Comparison of ENCODE assay signal across 8 cellular contexts in the genomic region with DNA sequence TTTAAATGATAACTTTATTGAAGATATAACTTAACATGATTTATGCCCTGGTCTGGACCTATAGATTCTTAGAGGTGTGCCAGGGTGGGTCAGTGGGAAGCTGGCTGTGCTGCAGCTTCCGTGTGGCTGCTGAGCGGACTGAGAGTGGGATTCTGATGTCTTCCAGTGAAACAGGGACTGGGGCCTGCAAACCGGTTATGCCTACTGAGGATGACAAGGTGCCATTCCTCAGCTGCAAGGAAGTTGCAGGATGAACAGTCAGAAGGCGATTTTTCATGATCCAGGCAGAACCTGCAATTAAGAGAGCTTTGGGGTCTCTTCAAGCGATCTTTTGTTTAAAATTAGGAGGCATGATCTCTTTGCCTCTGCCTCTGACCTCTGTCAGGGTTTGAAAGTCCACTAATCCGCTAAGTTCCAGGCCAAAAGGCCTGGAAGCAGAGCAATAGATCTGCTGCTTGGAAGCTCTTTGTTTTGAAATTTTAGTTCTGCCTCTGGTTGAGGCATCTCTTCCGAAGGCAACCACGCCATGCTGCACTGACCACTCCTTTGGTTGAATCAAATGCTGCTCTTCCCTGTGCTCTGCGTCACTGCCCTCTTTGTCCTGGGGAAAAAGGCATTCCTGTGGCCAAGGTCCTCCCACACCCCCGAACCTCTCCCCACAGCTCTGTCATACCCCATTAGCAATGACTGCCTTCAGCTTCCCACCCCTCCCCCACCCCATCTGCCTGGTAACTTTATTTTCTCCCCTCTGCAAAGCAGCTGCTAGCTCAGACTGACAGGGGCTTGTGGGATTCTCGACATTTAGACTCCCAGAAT. TPM values are rescaled to one million over a fixed set of nuclear protein-coding genes. Genes with fewer than 3 reads are reported as not detected.
DNase-seq lines count a peak whose midpoint lies in the region; ATAC-seq, FAIRE-seq and TF ChIP-seq lines count a peak whose summit lies in the region.

No MANE protein-coding gene starts in this region.

- peaks cover 15% of the 10 kb centered on the region for H3K23me2 ChIP-seq in H9 (ENCODE audit: insufficient read length, low read depth, low read length, poor library complexity, severe bottlenecking)

- peak overlapping the region; percentile 1 for H3K4me2 ChIP-seq in H9 (ENCODE audit: insufficient read depth, insufficient read length, low read length)

- peak overlapping the region; percentile 15 for H2BK12ac ChIP-seq in H9 (ENCODE audit: insufficient read length, low read depth, low read length)

- H2AK5ac ChIP-seq in H9 (ENCODE audit: insufficient read length, low read length): no peak overlapping the region

- no peak overlapping the region for H4K5ac ChIP-seq in H9 (ENCODE audit: insufficient read length, low read depth, low read length)

- H3K9me3 Mint-ChIP-seq in H9 (no peaks in the 10 kb centered on the region), activated B cell treated with CpG ODN at 0.5 μM for 24 hours (no peaks in the 10 kb centered on the region)

- H4K91ac ChIP-seq in H9 (ENCODE audit: insufficient read length, low read depth, low read length): no peak overlapping the region

- H3K79me2 ChIP-seq in H9 (ENCODE audit: insufficient read depth, low read length): no peaks in the 10 kb centered on the region

- peaks cover 31 to 37% of the 10 kb centered on the region in 2 experiments for H3K4me1 Mint-ChIP-seq in H9
- peaks cover 51% of the 10 kb centered on the region for H3K4me1 Mint-ChIP-seq in activated B cell treated with CpG ODN at 0.5 μM for 24 hours

- no peak overlapping the region for H3T11ph ChIP-seq in H9 (ENCODE audit: low read length)

- no peaks in the 10 kb centered on the region; the same call in 1 of the 2 replicates for H3K27me3 Mint-ChIP-seq in H9 (ENCODE audit: low read depth)
- H3K27me3 Mint-ChIP-seq in activated B cell treated with CpG ODN at 0.5 μM for 24 hours: no peaks in the 10 kb centered on the region

- H3K36me3 Mint-ChIP-seq in H9 (ENCODE audit: insufficient read depth in 1 of 3, low read depth in 3 of 3) (no peaks in the 10 kb centered on the region; a peak in 2 of 7 replicates), activated B cell treated with CpG ODN at 0.5 μM for 24 hours (ENCODE audit: low read depth) (peaks cover 2% of the 10 kb centered on the region)

- no peaks in the 10 kb centered on the region for H3K36me3 ChIP-seq in mucosa of descending colon (ENCODE audit: low read depth)

- H2BK5ac ChIP-seq in H9 (ENCODE audit: insufficient read length, low read length): no peak overlapping the region

- peak overlapping the region; percentile 22 for H3K27ac ChIP-seq in H9 (ENCODE audit: insufficient read length, low read depth, low read length)

- H3K56ac ChIP-seq in H9 (ENCODE audit: insufficient read length, low read depth, low read length): no peak overlapping the region

- H2BK20ac ChIP-seq in H9 (ENCODE audit: low read depth, low read length, poor library complexity, severe bottlenecking): no peak overlapping the region

- H3K14ac ChIP-seq in H9 (ENCODE audit: insufficient read depth, low read length): 0 out of 2 replicates have a peak overlapping the region, but pooled peaks have one; percentile 19

- H2BK15ac ChIP-seq in H9 (ENCODE audit: low read depth, low read length): no peak overlapping the region

- intact Hi-C loops in activated B cell treated with CpG ODN at 0.5 μM for 24 hours (cut with micrococcal nuclease): no loop called here
- intact Hi-C loops in mucosa of descending colon (cut with DNase I, micrococcal nuclease): no loop called here

- H2AFZ ChIP-seq in H9 (ENCODE audit: low read length): no peak overlapping the region

- no peak overlapping the region for H3K4ac ChIP-seq in H9 (ENCODE audit: low read depth, low read length)

- H4K20me1 ChIP-seq in H9 (ENCODE audit: control insufficient read depth, insufficient read depth, insufficient read length): no peaks in the 10 kb centered on the region

- no peaks in the 10 kb centered on the region for H3K9me3 ChIP-seq in H9 (ENCODE audit: control insufficient read depth, low read depth, low read length)
- H3K9me3 ChIP-seq in mucosa of descending colon: no peaks in the 10 kb centered on the region

- no peak overlapping the region for H2BK120ac ChIP-seq in H9 (ENCODE audit: low read depth, low read length, poor library complexity, severe bottlenecking)

- H3K18ac ChIP-seq in H9 (ENCODE audit: insufficient read length, low read depth, low read length): no peak overlapping the region

- POLR2A ChIA-PET in activated B cell treated with CpG ODN at 0.5 μM for 24 hours (lab: Charles Lee): interaction anchor here (0.8 to 2.3 kb wide), 3 partner anchors 20 to 26 kb away, joined by 3 to 13 read pairs (median 4); a partner anchor contains a TSS

- DNase-seq in Ammon's horn (ENCODE audit: low spot score) (peak; percentile 41), H9 (peak; percentile 50), activated B cell treated with CpG ODN at 0.5 μM for 24 hours (no peak), kidney glomerular epithelial cell (lab: John Stamatoyannopoulos, UW) (peak; percentile 98), H54 (ENCODE audit: insufficient read length, low spot score) (no peak), mucosa of descending colon (no peak)

- H3K27me3 ChIP-seq in H9 (ENCODE audit: insufficient read depth, low read length): no peaks in the 10 kb centered on the region; the same call in 1 of the 2 replicates

- no peak overlapping the region for H4K8ac ChIP-seq in H9 (replicated peaks; ENCODE audit: insufficient read length, low read depth, low read length)

- no peak overlapping the region for H3K4me3 ChIP-seq in mucosa of descending colon

- no peak for TF ChIP-seq POLR2A in H54 (IDR thresholded peaks at IDR 0.05; ENCODE audit: low read depth, low read length)

- CTCF ChIA-PET in activated B cell treated with CpG ODN at 0.5 μM for 24 hours (lab: Charles Lee): interaction anchor here (1.4 kb wide), 1 partner anchor 27 kb away, joined by 3 read pairs; no protein-coding TSS in a partner anchor

- no peak overlapping the region for H3K23ac ChIP-seq in H9 (ENCODE audit: insufficient read length, low read depth, low read length)

- no peaks in the 10 kb centered on the region for H3K79me1 ChIP-seq in H9 (ENCODE audit: insufficient read depth, low read depth, low read length, poor library complexity, severe bottlenecking)

- TF ChIP-seq CTCF in H9 (conservative IDR thresholded peaks at IDR 0.05): no peak
- no peak for TF ChIP-seq CTCF in activated B cell treated with CpG ODN at 0.5 μM for 24 hours (IDR thresholded peaks at IDR 0.05)
- no peak for TF ChIP-seq CTCF in mucosa of descending colon (IDR thresholded peaks at IDR 0.05)

- peak overlapping the region; percentile 2 for H3K9ac ChIP-seq in H9 (ENCODE audit: extremely low read depth, insufficient read length, low read length)

- peak overlapping the region; percentile 22 to 90 for H3K4me3 Mint-ChIP-seq in H9
- H3K4me3 Mint-ChIP-seq in activated B cell treated with CpG ODN at 0.5 μM for 24 hours: peak overlapping the region; percentile 44

- peak overlapping the region; percentile 89 to 95 (median 95) for H3K27ac Mint-ChIP-seq in H9
- H3K27ac Mint-ChIP-seq in activated B cell treated with CpG ODN at 0.5 μM for 24 hours: peak overlapping the region; percentile 85

- no peak for FAIRE-seq in H54 (lab: Jason Lieb, UNC)

- ATAC-seq in activated B cell treated with CpG ODN at 0.5 μM for 24 hours (ENCODE audit: low read depth): no peak
- ATAC-seq in HG03135 (IDR thresholded peaks at IDR 0.05; ENCODE audit: unreplicated experiment): no peak
- ATAC-seq in GM19035 (IDR thresholded peaks at IDR 0.05; ENCODE audit: unreplicated experiment): no peak
- no peak for ATAC-seq in mucosa of descending colon

- H3K4me1 ChIP-seq in H9 (ENCODE audit: insufficient read depth, low read length): peaks cover 12% of the 10 kb centered on the region
- peaks cover 10% of the 10 kb centered on the region for H3K4me1 ChIP-seq in mucosa of descending colon (ENCODE audit: low read depth)

- no CpG with 5 or more reads among the region's 11 CpGs for WGBS in H9 (ENCODE audit: extremely low coverage, insufficient read length, low lambda C conversion rate)

RNA-seq across cellular contexts. Expression of a gene that starts 2.0 kb away (rescaled TPM):
- total RNA-seq in H9 (2021) (0.97 and 1.0 TPM in 2 replicates), activated B cell treated with CpG ODN at 0.5 μM for 24 hours (0.40 and 0.69 TPM in 2 replicates), mucosa of descending colon (under 1 TPM; 0.29 to 0.76 (median 0.39) TPM)

RNA-seq across cellular contexts. Expression of a gene that starts 2.1 kb away (rescaled TPM):
- 15.3 and 16.5 TPM in 2 replicates for total RNA-seq in H9 (2021)
- total RNA-seq in activated B cell treated with CpG ODN at 0.5 μM for 24 hours: 6.1 and 10.0 TPM in 2 replicates
- total RNA-seq in mucosa of descending colon: 10 to 100 TPM; 19.6 to 31.8 (median 28.8) TPM

RNA-seq across cellular contexts. Expression of a gene that starts 25.5 kb away (rescaled TPM):
- total RNA-seq in H9 (2021) (613 and 618 TPM in 2 replicates), activated B cell treated with CpG ODN at 0.5 μM for 24 hours (303 and 311 TPM in 2 replicates), mucosa of descending colon (100 to 1,000 TPM; 169 to 207 (median 175) TPM)

Comparison
In these comparisons a context has a peak if more than half of its experiments do, and no peak if none do; other contexts are left out.
1. DNase-seq: peak in Ammon's horn (single experiment), H9 (single experiment) and kidney glomerular epithelial cell (single experiment); none in activated B cell treated with CpG ODN at 0.5 μM for 24 hours (single experiment), H54 (single experiment) and mucosa of descending colon (0 of 3).